Comparison of ENCODE assay signal across 36 cellular contexts in the genomic region with DNA sequence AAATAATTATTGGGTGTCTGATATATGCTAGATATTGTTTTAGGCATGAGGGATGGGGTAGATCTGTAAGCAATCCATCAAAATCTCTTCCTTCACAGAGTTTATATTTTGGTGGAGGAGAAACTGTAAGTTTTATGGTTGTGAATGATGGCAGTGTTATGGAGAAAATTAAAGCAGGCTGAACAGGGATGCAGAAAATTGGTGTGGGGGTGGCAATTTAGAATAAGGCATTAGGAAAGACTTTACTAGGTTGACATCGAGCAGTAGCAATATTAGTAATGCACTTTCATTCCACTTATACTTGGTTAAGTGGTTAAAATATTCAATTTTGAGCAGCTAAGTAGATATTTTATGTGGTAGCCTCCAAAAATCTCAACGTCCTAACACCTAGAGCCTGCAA.
"Had no signal": no experiment of that assay in that cellular context is flagged by ENCODE, and none has a peak within 500 bp of the region (broad histone marks: within the 10 kb centered on the region; RNA-seq: fewer than 3 reads in every experiment).

No MANE protein-coding gene starts in this region.

- H3K4me3 ChIP-seq: MG63 had no signal

- DNase-seq: Karpas-422, Kasumi-1, MG63, MM.1S, MV-4-11, NCI-H1048, NCI-H1092, NCI-H1092 treated with DMSO at 0.1 percent for 48 hours, NCI-H1105, NCI-H1105 treated with DMSO at 0.1 percent for 48 hours, NCI-H1417, NCI-H1417 treated with DMSO at 0.1 percent for 48 hours, NCI-H1436, NCI-H1436 treated with DMSO at 0.1 percent for 48 hours, NCI-H146, NCI-H1694, NCI-H1694 treated with DMSO at 0.1 percent for 48 hours, NCI-H187, NCI-H1930, NCI-H2029, NCI-H2029 treated with DMSO at 0.1 percent for 48 hours, NCI-H2081, NCI-H2081 treated with DMSO at 0.1 percent for 48 hours, NCI-H2107, NCI-H2171, NCI-H2171 treated with DMSO at 0.1 percent for 48 hours, NCI-H2227 treated with DMSO at 0.1 percent for 48 hours, NCI-H226, NCI-H345, NCI-H446, NCI-H446 treated with DMSO at 0.1 percent for 48 hours, NCI-H510A, NCI-H510A treated with DMSO at 0.1 percent for 48 hours, NCI-H524, NCI-H524 treated with DMSO at 0.1 percent for 48 hours had no signal

- H3K27ac ChIP-seq: KMS-11 had no signal

- H3K4me2 ChIP-seq: KMS-11 had no signal

- H3K9ac ChIP-seq: KMS-11 had no signal

- H3K9me3 ChIP-seq: MG63 had no signal

- H3K36me3 ChIP-seq: MG63 had no signal

- H3K27me3 ChIP-seq: MG63 had no signal
